Comparison of ENCODE assay signal across 28 cellular contexts in genomic region chr3:135084404-135084803, GRCh38.
DNase-seq lines count a peak whose midpoint lies in the region; ATAC-seq lines count a peak whose summit lies in the region.
"Had no signal": no experiment of that assay in that cellular context is flagged by ENCODE, and none has a peak within 500 bp of the region (broad histone marks: within the 10 kb centered on the region; RNA-seq: fewer than 3 reads in every experiment).

No MANE protein-coding gene starts in this region.

- no peak for ATAC-seq in HG02840 (IDR thresholded peaks at IDR 0.05; ENCODE audit: low FRiP score, unreplicated experiment)
- ATAC-seq: activated CD8-positive, alpha-beta T cell treated with anti-CD3 and anti-CD28 coated beads, Interleukin-2, amount 10 ng/mL, durations not matched to agents 7 days and 5 days; activated naive CD8-positive, alpha-beta T cell treated with anti-CD3 and anti-CD28 coated beads, Interleukin-2, amount 50 U/mL, for 24 hours; effector memory CD8-positive, alpha-beta T cell; GM23338; naive thymus-derived CD8-positive, alpha-beta T cell; stimulated activated naive B cell treated with anti-CD40 and anti-IgM and Interleukin-4, amounts not matched to agents 10 μg/mL and 1 μg/mL and 100 μg/mL, for 72 hours had no signal

- DNase-seq in NCI-H345 (lab: John Stamatoyannopoulos, UW) (peak; percentile 53), NCI-H345 treated with DMSO at 0.1 percent for 48 hours (lab: John Stamatoyannopoulos, UW; ENCODE audit: unreplicated experiment) (no peak), NCI-H1436 (lab: John Stamatoyannopoulos, UW) (peak; percentile 59), caudate nucleus (lab: John Stamatoyannopoulos, UW) (peak in 5 of 61 donors; percentile 14 to 41 (median 16)), stromal cell of bone marrow (ENCODE audit: low read depth) (peak; percentile 39), substantia nigra (lab: John Stamatoyannopoulos, UW) (no peak)
- no peak for DNase-seq in central memory CD4-positive, alpha-beta T cell
- DNase-seq: activated CD4-positive, alpha-beta T cell treated with anti-CD3 and anti-CD28 coated beads for 1 hour; activated CD8-positive, alpha-beta T cell treated with anti-CD3 and anti-CD28 coated beads, Interleukin-2, amount 10 ng/mL, durations not matched to agents 7 days and 5 days; activated gamma-delta T cell; activated naive CD8-positive, alpha-beta T cell treated with anti-CD3 and anti-CD28 coated beads, Interleukin-2, amount 50 U/mL, for 24 hours; activated T-cell treated with anti-CD3 and anti-CD28 coated beads for 4 hours; effector memory CD8-positive, alpha-beta T cell; midbrain; naive thymus-derived CD8-positive, alpha-beta T cell; NCI-H1105; NCI-H2029 treated with DMSO at 0.1 percent for 48 hours; NCI-H510A treated with DMSO at 0.1 percent for 48 hours; PC-9; retina; SHP77 treated with DMSO at 0.1 percent for 48 hours; stimulated activated CD4-positive, alpha-beta T cell treated with anti-CD3 and anti-CD28 coated beads, Interleukin-4, amount 100 ng/mL, for 1 hour; stimulated activated naive B cell treated with anti-CD40 and anti-IgM and Interleukin-4, amounts not matched to agents 10 μg/mL and 1 μg/mL and 100 μg/mL, for 72 hours; testis; uterus had no signal

- H3K27ac ChIP-seq in caudate nucleus (ENCODE audit: low read depth, low read length) (peak overlapping the region; percentile 77), substantia nigra (ENCODE audit: low read depth, low read length, poor library complexity, severe bottlenecking) (no peak overlapping the region)
- H3K27ac ChIP-seq: HL-60, PC-9, testis, uterus had no signal

Comparison
In these comparisons a context has a peak if more than half of its experiments do, and no peak if none do; other contexts are left out.
1. DNase-seq: peak in NCI-H345 (single experiment), NCI-H1436 (single experiment) and stromal cell of bone marrow (single experiment); none in NCI-H345 treated with DMSO at 0.1 percent for 48 hours (single experiment), central memory CD4-positive, alpha-beta T cell (single experiment) and substantia nigra (0 of 49).